In genomic region chr5:37966291-37966690, GRCh38 we compare ENCODE assay signal across 17 cellular contexts.
DNase-seq lines count a peak whose midpoint lies in the region; ATAC-seq and TF ChIP-seq lines count a peak whose summit lies in the region.
"Had no signal": no experiment of that assay in that cellular context is flagged by ENCODE, and none has a peak within 500 bp of the region (broad histone marks: within the 10 kb centered on the region; RNA-seq: fewer than 3 reads in every experiment).

No MANE protein-coding gene starts in this region.

- no peaks in the 10 kb centered on the region for H3K27me3 Mint-ChIP-seq in nephron (ENCODE audit: low read depth)
- no peaks in the 10 kb centered on the region for H3K27me3 Mint-ChIP-seq in activated T-cell treated with anti-CD3 and anti-CD28 coated beads, Interleukin-2, amount 50 U/mL, for 4 hours (ENCODE audit: low read depth)

- peaks cover 23% of the 10 kb centered on the region for H3K4me1 Mint-ChIP-seq in nephron
- no peaks in the 10 kb centered on the region for H3K4me1 Mint-ChIP-seq in activated T-cell treated with anti-CD3 and anti-CD28 coated beads, Interleukin-2, amount 50 U/mL, for 4 hours (ENCODE audit: low read depth)
- H3K4me1 Mint-ChIP-seq: B cell; CD4-positive, CD25-positive, alpha-beta regulatory T cell; CD8-positive, alpha-beta memory T cell had no signal

- no peaks in the 10 kb centered on the region for H3K36me3 Mint-ChIP-seq in nephron (ENCODE audit: low read depth)
- H3K36me3 Mint-ChIP-seq in activated T-cell treated with anti-CD3 and anti-CD28 coated beads, Interleukin-2, amount 50 U/mL, for 4 hours (ENCODE audit: insufficient read depth), result no peaks in the 10 kb centered on the region
- H3K36me3 Mint-ChIP-seq: CD4-positive, CD25-positive, alpha-beta regulatory T cell; CD8-positive, alpha-beta memory T cell had no signal

- ATAC-seq in activated T-cell treated with anti-CD3 and anti-CD28 coated beads, Interleukin-2, amount 50 U/mL, for 4 hours, result no peak
- ATAC-seq in GM21360 (IDR thresholded peaks at IDR 0.05; ENCODE audit: unreplicated experiment), result no peak

- H3K4me3 ChIP-seq in AG10803 (ENCODE audit: low read length), result no peak overlapping the region

- no peak for TF ChIP-seq CTCF in AG10803 (conservative IDR thresholded peaks at IDR 0.05; ENCODE audit: low read length)
- TF ChIP-seq CTCF in nephron (IDR thresholded peaks at IDR 0.05; ENCODE audit: unreplicated experiment in 3 of 3), result no peak

- H3K27ac Mint-ChIP-seq in nephron, result peak overlapping the region in 2 of 3 experiments; percentile 80 to 88
- H3K27ac Mint-ChIP-seq: B cell; CD4-positive, CD25-positive, alpha-beta regulatory T cell; CD8-positive, alpha-beta memory T cell had no signal

- DNase-seq in AG10803 (ENCODE audit: low read depth) (peak; percentile 77), GM03348 (ENCODE audit: low spot score) (peak; percentile 43), fibroblast of gingiva (ENCODE audit: low read depth) (peak; percentile 50), SKM-1 treated with dmso at 0.1 percent for 144 hours (lab: John Stamatoyannopoulos, UW; ENCODE audit: unreplicated experiment) (no peak)
- no peak for DNase-seq in activated T-cell treated with anti-CD3 and anti-CD28 coated beads, Interleukin-2, amount 50 U/mL, for 4 hours
- DNase-seq: C1 segment of cervical spinal cord; Caco-2; CD4-positive, CD25-positive, alpha-beta regulatory T cell; CD8-positive, alpha-beta memory T cell; GDM1; GOT3; H7; Kasumi-1; KG1 had no signal

- H3K9me3 Mint-ChIP-seq in nephron, result no peaks in the 10 kb centered on the region
- no peaks in the 10 kb centered on the region for H3K9me3 Mint-ChIP-seq in activated T-cell treated with anti-CD3 and anti-CD28 coated beads, Interleukin-2, amount 50 U/mL, for 4 hours

- no peak overlapping the region for H3K4me3 Mint-ChIP-seq in nephron
- H3K4me3 Mint-ChIP-seq in activated T-cell treated with anti-CD3 and anti-CD28 coated beads, Interleukin-2, amount 50 U/mL, for 4 hours, result no peak overlapping the region
- H3K4me3 Mint-ChIP-seq: B cell; CD4-positive, CD25-positive, alpha-beta regulatory T cell; CD8-positive, alpha-beta memory T cell had no signal

Comparison
In these comparisons a context has a peak if more than half of its experiments do, and no peak if none do; other contexts are left out.
1. DNase-seq: peak in AG10803 (single experiment), GM03348 (single experiment) and fibroblast of gingiva (single experiment); none in SKM-1 treated with dmso at 0.1 percent for 144 hours (single experiment) and activated T-cell treated with anti-CD3 and anti-CD28 coated beads, Interleukin-2, amount 50 U/mL, for 4 hours (single experiment).